Comparison of ENCODE assay signal across 17 cellular contexts in the genomic region with DNA sequence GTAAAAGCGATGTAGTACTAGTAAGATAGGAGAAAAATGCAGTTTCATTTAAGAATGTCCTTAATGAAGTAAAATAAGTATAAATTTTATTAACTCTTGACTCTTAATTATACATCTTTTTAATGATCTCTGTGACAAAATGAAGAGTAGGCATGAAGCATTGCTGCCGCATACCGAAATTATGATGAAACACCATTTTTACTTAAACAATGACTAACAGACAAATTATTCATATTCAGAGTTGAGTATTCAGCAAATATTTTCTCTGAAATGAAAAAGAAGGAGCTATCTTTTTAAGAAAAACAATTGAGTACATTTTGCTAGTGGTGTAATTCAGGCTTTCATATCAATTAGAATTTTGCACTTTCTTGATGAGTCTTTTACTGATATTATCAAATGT.
DNase-seq lines count a peak whose midpoint lies in the region; ATAC-seq and TF ChIP-seq lines count a peak whose summit lies in the region.
"Had no signal": no experiment of that assay in that cellular context is flagged by ENCODE, and none has a peak within 500 bp of the region (broad histone marks: within the 10 kb centered on the region; RNA-seq: fewer than 3 reads in every experiment).

No MANE protein-coding gene starts in this region.

- DNase-seq in EH (ENCODE audit: low read depth) (peak; percentile 49), LHCN-M2 (ENCODE audit: low read depth) (peak; percentile 26), brain microvascular endothelial cell (peak; percentile 11), fibroblast of the aortic adventitia (ENCODE audit: low read depth) (peak; percentile 4), posterior vena cava (ENCODE audit: low spot score) (no peak), DMS53 treated with DMSO at 0.1 percent for 48 hours (lab: John Stamatoyannopoulos, UW; ENCODE audit: unreplicated experiment) (no peak)
- no peak for DNase-seq in activated CD4-positive, alpha-beta T cell treated with anti-CD3 and anti-CD28 coated beads, Interleukin-2, amount 50 U/mL, for 48 hours
- DNase-seq: Caco-2, DMS79, GF-D8, NCI-H187 treated with DMSO at 0.1 percent for 48 hours, NCI-H446 treated with DMSO at 0.1 percent for 48 hours, NCI-H748 treated with DMSO at 0.1 percent for 48 hours, Right ventricle myocardium superior had no signal

- no peak overlapping the region for H3K27ac ChIP-seq in brain microvascular endothelial cell

- TF ChIP-seq CTCF in brain microvascular endothelial cell (IDR thresholded peaks at IDR 0.05; ENCODE audit: low read depth, low read length, missing control alignments) (no peak), fibroblast of the aortic adventitia (IDR thresholded peaks at IDR 0.05; ENCODE audit: insufficient read depth, low read length) (no peak)

- H3K27me3 ChIP-seq in brain microvascular endothelial cell (replicated peaks), result no peaks in the 10 kb centered on the region

- ATAC-seq in GM21447 (IDR thresholded peaks at IDR 0.05; ENCODE audit: unreplicated experiment), result no peak
- ATAC-seq: GM23338, HepG2 had no signal

- H3K4me3 ChIP-seq in brain microvascular endothelial cell (ENCODE audit: low read depth, low read length) (no peak overlapping the region), fibroblast of the aortic adventitia (ENCODE audit: low read depth, low read length) (no peak overlapping the region)
- H3K4me3 ChIP-seq: GM23338 had no signal

- intact Hi-C loops in posterior vena cava (cut with DNase I), result no loop called here

- in situ Hi-C loops in brain microvascular endothelial cell (cut with HindIII; ENCODE audit: low pct_ligation_motif_present, low sequenced_read_pairs), result no loop called here

- H3K36me3 ChIP-seq in brain microvascular endothelial cell (replicated peaks), result no peaks in the 10 kb centered on the region

Comparison
In these comparisons a context has a peak if more than half of its experiments do, and no peak if none do; other contexts are left out.
1. DNase-seq: peak in EH (single experiment), LHCN-M2 (single experiment), brain microvascular endothelial cell (single experiment) and fibroblast of the aortic adventitia (single experiment); none in posterior vena cava (single experiment), activated CD4-positive, alpha-beta T cell treated with anti-CD3 and anti-CD28 coated beads, Interleukin-2, amount 50 U/mL, for 48 hours (0 of 2) and DMS53 treated with DMSO at 0.1 percent for 48 hours (single experiment).